ENCODE assay signal across 8 cellular contexts in genomic region chr12:57522019-57522886, GRCh38. TPM values are rescaled to one million over a fixed set of nuclear protein-coding genes. Genes with fewer than 3 reads are reported as not detected.
DNase-seq lines count a peak whose midpoint lies in the region; ATAC-seq, FAIRE-seq and TF ChIP-seq lines count a peak whose summit lies in the region.

MBD6 (plus strand) TSS chr12:57522824; CDS start chr12:57524304, 1,480 bp downstream.

- in situ Hi-C loops in GM13977 (cut with MboI; ENCODE audit: low pct_unique_long_range_greater_than_20kb, low sequenced_read_pairs, unreplicated experiment) = no loop called here

- H3K27ac ChIP-seq in left ventricle myocardium inferior (replicated peaks) = peak within 1 kb of the TSS; percentile 100
- peak within 1 kb of the TSS; percentile 100 for H3K27ac ChIP-seq in psoas muscle

- H3K4me3 ChIP-seq in left ventricle myocardium inferior = peak within 1 kb of the TSS; percentile 93
- H3K4me3 ChIP-seq in psoas muscle = peak within 1 kb of the TSS; percentile 96

- 1% methylated on average over 20 to 56 of the region's 56 CpGs for WGBS in psoas muscle, 3 donors

- TF ChIP-seq CTCF in GM13977 (IDR thresholded peaks at IDR 0.05; ENCODE audit: extremely low read depth, insufficient read depth, missing control alignments) (no peak), left ventricle myocardium inferior (IDR thresholded peaks at IDR 0.05; ENCODE audit: borderline replicate concordance) (no peak), psoas muscle (IDR thresholded peaks at IDR 0.05) (no peak)

- no peaks in the 10 kb centered on the region for H3K9me3 ChIP-seq in left ventricle myocardium inferior (replicated peaks)
- H3K9me3 ChIP-seq in psoas muscle = no peaks in the 10 kb centered on the region

- H3K36me3 ChIP-seq in left ventricle myocardium inferior (peaks cover 38% of the 10 kb centered on the region), psoas muscle (ENCODE audit: insufficient read depth in 1 of 2, low read depth in 1 of 2) (peaks cover 4 to 42% of the 10 kb centered on the region in 2 donors)

- intact Hi-C loops in T-helper 1 cell treated with Interleukin-12 subunit alpha and Interleukin-12 subunit beta and Interleukin-4 antibody, amounts not matched to agents 30 ng/mL and 1 ng/mL, for 36 hours (cut with micrococcal nuclease) = loop anchor here (1.0 to 10.0 kb wide), 8 partner anchors 46 to 1550 kb away; partner anchors contain the start of genes ATP23, GLI1, PA2G4 and RAB5B
- intact Hi-C loops in left ventricle myocardium inferior (cut with micrococcal nuclease) = no loop called here
- intact Hi-C loops in psoas muscle (cut with DNase I) = loop anchor here in 1 of 2 donors (5.0 kb wide), 1 partner anchor 35 kb away; the partner anchor contains the start of gene MARS1

- peak; percentile 99 for DNase-seq in GM13977 (ENCODE audit: low spot score)
- DNase-seq in NCI-H146 (lab: John Stamatoyannopoulos, UW) = peak; percentile 92
- peak; percentile 93 for DNase-seq in amniotic epithelial cell (ENCODE audit: low read depth)
- peak; percentile 94 for DNase-seq in left ventricle myocardium inferior
- peak; percentile 94 to 97 for DNase-seq in psoas muscle
- peak; percentile 96 for DNase-seq in urothelium cell line (ENCODE audit: low spot score)

- ATAC-seq in HG02840 (IDR thresholded peaks at IDR 0.05; ENCODE audit: low FRiP score, unreplicated experiment) (peak; percentile 35), psoas muscle (peak; percentile 41 to 62 (median 52))

- H3K27me3 ChIP-seq in left ventricle myocardium inferior (ENCODE audit: low read depth) = no peaks in the 10 kb centered on the region
- no peaks in the 10 kb centered on the region for H3K27me3 ChIP-seq in psoas muscle (ENCODE audit: insufficient read depth in 3 of 3, low read length in 2 of 3)

- FAIRE-seq in urothelium cell line (lab: Jason Lieb, UNC) = no peak

- H3K4me1 ChIP-seq in left ventricle myocardium inferior = peaks cover 70% of the 10 kb centered on the region
- peaks cover 47% of the 10 kb centered on the region for H3K4me1 ChIP-seq in psoas muscle

RNA-seq across cellular contexts. Expression of gene MBD6, which starts in this region (rescaled TPM):
- 73.2 and 84.8 TPM in 2 replicates for total RNA-seq in T-helper 1 cell treated with Interleukin-12 subunit alpha and Interleukin-12 subunit beta and Interleukin-4 antibody, amounts not matched to agents 30 ng/mL and 1 ng/mL, for 36 hours
- total RNA-seq in left ventricle myocardium inferior (33.1 TPM), psoas muscle (10 to 100 TPM; 29.5 to 52.9 (median 39.5) TPM)
- 10 to 100 TPM; 11.6 to 18.4 (median 17.5) TPM for polyA plus RNA-seq in psoas muscle

Comparison
In these comparisons a context has a peak if more than half of its experiments do, and no peak if none do; other contexts are left out.
1. Peak in every context shown above with its lines: DNase-seq, ATAC-seq, H3K4me3 ChIP-seq and H3K27ac ChIP-seq.